Comparison of ENCODE assay signal across 1 cellular context in the genomic region with DNA sequence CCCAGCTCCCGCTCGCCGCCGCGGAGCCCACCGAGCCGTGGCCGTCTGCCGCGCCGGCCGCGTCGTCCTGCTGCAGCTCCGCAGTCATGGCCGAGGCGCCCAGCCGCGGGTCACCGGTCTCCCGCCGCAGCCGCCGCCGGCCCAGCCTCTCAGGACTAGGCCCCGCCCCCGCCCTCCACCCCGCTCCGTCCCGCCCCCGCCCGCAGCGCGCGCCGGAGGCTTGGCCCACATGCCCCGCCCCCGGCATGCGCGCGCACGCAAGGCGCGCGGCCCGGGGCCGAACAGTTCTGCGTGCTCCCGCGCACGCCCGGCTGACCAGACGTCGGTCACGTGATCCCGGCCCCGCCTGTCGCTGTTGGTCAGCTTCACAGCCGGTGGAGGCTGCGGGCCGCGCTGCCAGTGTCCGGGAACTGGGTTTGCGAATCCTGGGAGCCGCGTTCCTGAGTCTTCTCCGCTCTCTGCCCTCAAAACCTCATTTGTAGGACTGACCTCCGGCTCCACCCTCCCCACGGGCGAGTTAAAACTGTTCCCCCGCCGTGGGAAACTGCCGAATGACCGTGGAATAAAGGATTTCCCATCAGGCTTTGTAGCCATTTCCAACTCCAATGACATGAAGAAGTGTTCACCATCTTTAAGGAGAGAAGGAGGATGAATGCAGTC.
TF ChIP-seq lines count a peak whose summit lies in the region.

A gene with protein sequence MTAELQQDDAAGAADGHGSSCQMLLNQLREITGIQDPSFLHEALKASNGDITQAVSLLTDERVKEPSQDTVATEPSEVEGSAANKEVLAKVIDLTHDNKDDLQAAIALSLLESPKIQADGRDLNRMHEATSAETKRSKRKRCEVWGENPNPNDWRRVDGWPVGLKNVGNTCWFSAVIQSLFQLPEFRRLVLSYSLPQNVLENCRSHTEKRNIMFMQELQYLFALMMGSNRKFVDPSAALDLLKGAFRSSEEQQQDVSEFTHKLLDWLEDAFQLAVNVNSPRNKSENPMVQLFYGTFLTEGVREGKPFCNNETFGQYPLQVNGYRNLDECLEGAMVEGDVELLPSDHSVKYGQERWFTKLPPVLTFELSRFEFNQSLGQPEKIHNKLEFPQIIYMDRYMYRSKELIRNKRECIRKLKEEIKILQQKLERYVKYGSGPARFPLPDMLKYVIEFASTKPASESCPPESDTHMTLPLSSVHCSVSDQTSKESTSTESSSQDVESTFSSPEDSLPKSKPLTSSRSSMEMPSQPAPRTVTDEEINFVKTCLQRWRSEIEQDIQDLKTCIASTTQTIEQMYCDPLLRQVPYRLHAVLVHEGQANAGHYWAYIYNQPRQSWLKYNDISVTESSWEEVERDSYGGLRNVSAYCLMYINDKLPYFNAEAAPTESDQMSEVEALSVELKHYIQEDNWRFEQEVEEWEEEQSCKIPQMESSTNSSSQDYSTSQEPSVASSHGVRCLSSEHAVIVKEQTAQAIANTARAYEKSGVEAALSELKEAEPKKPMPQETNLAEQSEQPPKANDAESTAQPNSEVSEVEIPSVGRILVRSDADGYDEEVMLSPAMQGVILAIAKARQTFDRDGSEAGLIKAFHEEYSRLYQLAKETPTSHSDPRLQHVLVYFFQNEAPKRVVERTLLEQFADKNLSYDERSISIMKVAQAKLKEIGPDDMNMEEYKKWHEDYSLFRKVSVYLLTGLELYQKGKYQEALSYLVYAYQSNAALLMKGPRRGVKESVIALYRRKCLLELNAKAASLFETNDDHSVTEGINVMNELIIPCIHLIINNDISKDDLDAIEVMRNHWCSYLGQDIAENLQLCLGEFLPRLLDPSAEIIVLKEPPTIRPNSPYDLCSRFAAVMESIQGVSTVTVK (minus strand): TSS at position 159 of the 660 bp plus-strand sequence. CDS start 71 bp downstream, at position 88.

TF ChIP-seq in K562, 482 proteins besides CTCF, POLR2A, EP300 and RAD21 (continued from another document and continues in another):
- 0 out of 2 replicates have a peak, but pooled peaks have one; percentile 20 for TF ChIP-seq ZNF511 (CRISPR knock-in tag; IDR thresholded peaks at IDR 0.05)
- no peak for TF ChIP-seq E2F4 (CRISPR knock-in tag; IDR thresholded peaks at IDR 0.05; ENCODE audit: low read depth)
- no peak for TF ChIP-seq ZNF347 (CRISPR knock-in tag; IDR thresholded peaks at IDR 0.05; ENCODE audit: low read depth)
- peak; percentile 52; the same call in 1 of the 2 replicates for TF ChIP-seq HDAC2 (IDR thresholded peaks at IDR 0.05)
- TF ChIP-seq, protein P1, sequence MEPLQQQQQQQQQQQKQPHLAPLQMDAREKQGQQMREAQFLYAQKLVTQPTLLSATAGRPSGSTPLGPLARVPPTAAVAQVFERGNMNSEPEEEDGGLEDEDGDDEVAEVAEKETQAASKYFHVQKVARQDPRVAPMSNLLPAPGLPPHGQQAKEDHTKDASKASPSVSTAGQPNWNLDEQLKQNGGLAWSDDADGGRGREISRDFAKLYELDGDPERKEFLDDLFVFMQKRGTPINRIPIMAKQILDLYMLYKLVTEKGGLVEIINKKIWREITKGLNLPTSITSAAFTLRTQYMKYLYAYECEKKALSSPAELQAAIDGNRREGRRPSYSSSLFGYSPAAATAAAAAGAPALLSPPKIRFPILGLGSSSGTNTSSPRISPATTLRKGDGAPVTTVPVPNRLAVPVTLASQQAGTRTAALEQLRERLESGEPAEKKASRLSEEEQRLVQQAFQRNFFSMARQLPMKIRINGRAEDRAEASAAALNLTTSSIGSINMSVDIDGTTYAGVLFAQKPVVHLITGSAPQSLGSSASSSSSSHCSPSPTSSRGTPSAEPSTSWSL (CRISPR knock-in tag; IDR thresholded peaks at IDR 0.05; ENCODE audit: borderline replicate concordance): no peak
- TF ChIP-seq RREB1 (CRISPR knock-in tag; IDR thresholded peaks at IDR 0.05): 0 out of 2 replicates have a peak, but pooled peaks have one; percentile 36
- TF ChIP-seq STAT5B (CRISPR knock-in tag; IDR thresholded peaks at IDR 0.05): no peak
- TF ChIP-seq SAFB (IDR thresholded peaks at IDR 0.05; ENCODE audit: borderline replicate concordance, low read depth, low read length): no peak
- TF ChIP-seq ZNF589 (CRISPR knock-in tag; IDR thresholded peaks at IDR 0.05; ENCODE audit: low read depth): peak; percentile 78; the same call in 1 of the 2 replicates
- no peak for TF ChIP-seq CREBBP (IDR thresholded peaks at IDR 0.05; ENCODE audit: low read depth, low read length)
- no peak for TF ChIP-seq BCL6 (CRISPR knock-in tag; IDR thresholded peaks at IDR 0.05)
- peak; percentile 91 to 93 for TF ChIP-seq NRF1 (conservative IDR thresholded peaks at IDR 0.05 in 1 of 2, IDR thresholded peaks at IDR 0.05 in 1 of 2)
- TF ChIP-seq FOXK1 (CRISPR knock-in tag; IDR thresholded peaks at IDR 0.05; ENCODE audit: borderline replicate concordance): no peak
- no peak for TF ChIP-seq PTTG1 (tag; IDR thresholded peaks at IDR 0.05; ENCODE audit: low read depth)
- no peak for TF ChIP-seq EZH2 (IDR thresholded peaks at IDR 0.05; ENCODE audit: borderline replicate concordance, low read depth, low read length)
- TF ChIP-seq XRCC3 (IDR thresholded peaks at IDR 0.05): no peak
- TF ChIP-seq ZNF764 (CRISPR knock-in tag; IDR thresholded peaks at IDR 0.05; ENCODE audit: low read depth): no peak
- TF ChIP-seq GATAD2A (IDR thresholded peaks at IDR 0.05): no peak
- TF ChIP-seq, protein P2, sequence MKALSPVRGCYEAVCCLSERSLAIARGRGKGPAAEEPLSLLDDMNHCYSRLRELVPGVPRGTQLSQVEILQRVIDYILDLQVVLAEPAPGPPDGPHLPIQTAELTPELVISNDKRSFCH (CRISPR knock-in tag; IDR thresholded peaks at IDR 0.05): no peak
- TF ChIP-seq, protein P2 (tag; IDR thresholded peaks at IDR 0.05): no peak; the same call in 1 of the 2 replicates
- TF ChIP-seq MAFG (tag; conservative IDR thresholded peaks at IDR 0.05): no peak
- TF ChIP-seq ZNF449 (CRISPR knock-in tag; IDR thresholded peaks at IDR 0.05): no peak
- TF ChIP-seq ARNT (IDR thresholded peaks at IDR 0.05): no peak; a peak in 1 of 4 replicates
- TF ChIP-seq ZFP91 (CRISPR knock-in tag; IDR thresholded peaks at IDR 0.05): no peak
- TF ChIP-seq TARDBP (IDR thresholded peaks at IDR 0.05): no peak
- no peak for TF ChIP-seq FOXJ2 (tag; IDR thresholded peaks at IDR 0.05)
- TF ChIP-seq ZNF121 (CRISPR knock-in tag; conservative IDR thresholded peaks at IDR 0.05): no peak
- no peak for TF ChIP-seq RBM39 (optimal IDR thresholded peaks at IDR 0.05; ENCODE audit: low read depth, low read length)
- TF ChIP-seq HDAC6 (IDR thresholded peaks at IDR 0.05; ENCODE audit: low read depth, low read length): no peak
- TF ChIP-seq HES1 (IDR thresholded peaks at IDR 0.05; ENCODE audit: low read depth): no peak
- TF ChIP-seq CSDE1 (IDR thresholded peaks at IDR 0.05): 0 out of 4 replicates have a peak, but pooled peaks of 1 of the 2 experiments have one; percentile 44
- TF ChIP-seq MIER1 (IDR thresholded peaks at IDR 0.05; ENCODE audit: low read depth): no peak
- TF ChIP-seq ATF7 (IDR thresholded peaks at IDR 0.05): peak; percentile 56
- peak; percentile 82 for TF ChIP-seq E2F1 (CRISPR knock-in tag; IDR thresholded peaks at IDR 0.05)
- peak; percentile 67 for TF ChIP-seq TRIM28 (IDR thresholded peaks at IDR 0.05)
- no peak for TF ChIP-seq PTBP1 (IDR thresholded peaks at IDR 0.05; ENCODE audit: low read depth, low read length)
- TF ChIP-seq HNRNPUL1 (IDR thresholded peaks at IDR 0.05; ENCODE audit: low read length): no peak
- no peak for TF ChIP-seq ZNF146 (CRISPR knock-in tag; IDR thresholded peaks at IDR 0.05; ENCODE audit: unreplicated experiment)
- TF ChIP-seq XRCC5 (IDR thresholded peaks at IDR 0.05; ENCODE audit: low read depth, low read length): 0 out of 2 replicates have a peak, but pooled peaks have one; percentile 26
- TF ChIP-seq FOXK2 (conservative IDR thresholded peaks at IDR 0.05 in 1 of 2, IDR thresholded peaks at IDR 0.05 in 1 of 2; ENCODE audit: low read depth in 2 of 2): peak in 1 of 2 experiments; percentile 63; a peak in 2 of 4 replicates
- peak; percentile 97 for TF ChIP-seq POLR2G (IDR thresholded peaks at IDR 0.05; ENCODE audit: low read depth, low read length)
- TF ChIP-seq TBL1XR1 (IDR thresholded peaks at IDR 0.05; ENCODE audit: low read length in 2 of 2): no peak
